Comparison of ENCODE assay signal across 25 cellular contexts in the genomic region with DNA sequence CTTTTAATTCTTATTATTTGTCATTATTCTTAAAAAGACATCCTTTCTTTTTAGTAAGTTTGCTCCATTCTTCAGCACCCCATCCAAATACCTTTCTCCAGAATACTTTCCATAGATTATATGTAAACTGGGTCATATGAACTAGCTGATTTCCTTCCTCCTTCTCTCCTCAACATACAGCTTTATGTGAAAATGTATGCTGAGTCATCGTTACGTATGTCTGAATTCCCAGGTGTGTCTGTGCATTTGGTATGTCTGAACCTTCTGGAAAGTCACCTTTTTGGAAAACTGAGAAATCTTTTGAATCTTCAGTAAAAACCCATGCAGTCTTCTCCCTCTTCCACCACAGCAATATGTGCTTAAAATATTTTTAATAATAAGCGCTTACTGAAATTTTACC.
"Had no signal": no experiment of that assay in that cellular context is flagged by ENCODE, and none has a peak within 500 bp of the region (broad histone marks: within the 10 kb centered on the region; RNA-seq: fewer than 3 reads in every experiment).

No MANE protein-coding gene starts in this region.

- H3K4me3 Mint-ChIP-seq: immature natural killer cell; memory B cell; nephron progenitor cell; stimulated activated memory B cell treated with anti-CD40 and anti-IgM and Interleukin-4, amounts not matched to agents 10 μg/mL and 1 μg/mL and 100 μg/mL, for 72 hours; stimulated activated naive CD8-positive, alpha-beta T cell treated with anti-CD3 and anti-CD28 coated beads, Interleukin-15, Interleukin-2, amounts not matched to agents 100 ng/mL and 50 ng/mL, for 24 hours had no signal

- H3K9me3 ChIP-seq: esophagus muscularis mucosa, gastroesophageal sphincter, left ventricle myocardium inferior, lower lobe of right lung, psoas muscle, spleen, thoracic aorta, transverse colon had no signal

- H3K36me3 Mint-ChIP-seq: immature natural killer cell; memory B cell; stimulated activated memory B cell treated with anti-CD40 and anti-IgM and Interleukin-4, amounts not matched to agents 10 μg/mL and 1 μg/mL and 100 μg/mL, for 72 hours had no signal

- H3K4me1 ChIP-seq: spleen had no signal

- H3K36me3 ChIP-seq: esophagus muscularis mucosa, gastroesophageal sphincter, left ventricle myocardium inferior, lower lobe of right lung, spleen, thoracic aorta, transverse colon had no signal

- DNase-seq: effector memory CD4-positive, alpha-beta T cell; glutamatergic neuron; immature natural killer cell; kidney; left cardiac atrium; left ventricle myocardium inferior; lower lobe of right lung; midbrain; nephron progenitor cell; psoas muscle; retina; spleen; stimulated activated CD4-positive, alpha-beta T cell treated with anti-CD3 and anti-CD28 coated beads, Interleukin-15, amount 100 ng/mL, for 24 hours; stimulated activated CD4-positive, alpha-beta T cell treated with anti-CD3 and anti-CD28 coated beads, Interleukin-1b, Interleukin-23, amount 100 ng/mL, for 48 hours; stimulated activated CD4-positive, alpha-beta T cell treated with anti-CD3 and anti-CD28 coated beads, Interleukin-4, amount 100 ng/mL, for 24 hours; transverse colon had no signal

- FAIRE-seq: endometrium, kidney had no signal

- H3K4me3 ChIP-seq: esophagus muscularis mucosa, gastroesophageal sphincter, left ventricle myocardium inferior, lower lobe of right lung, psoas muscle, spleen, thoracic aorta, transverse colon had no signal

- H3K27ac Mint-ChIP-seq: immature natural killer cell; memory B cell; nephron progenitor cell; stimulated activated memory B cell treated with anti-CD40 and anti-IgM and Interleukin-4, amounts not matched to agents 10 μg/mL and 1 μg/mL and 100 μg/mL, for 72 hours; stimulated activated naive CD8-positive, alpha-beta T cell treated with anti-CD3 and anti-CD28 coated beads, Interleukin-15, Interleukin-2, amounts not matched to agents 100 ng/mL and 50 ng/mL, for 24 hours had no signal

- H3K27me3 ChIP-seq: esophagus muscularis mucosa, gastroesophageal sphincter, spleen, transverse colon had no signal

- H3K4me1 Mint-ChIP-seq: immature natural killer cell; memory B cell; stimulated activated memory B cell treated with anti-CD40 and anti-IgM and Interleukin-4, amounts not matched to agents 10 μg/mL and 1 μg/mL and 100 μg/mL, for 72 hours had no signal

- H3K9me3 Mint-ChIP-seq: memory B cell; nephron progenitor cell; stimulated activated memory B cell treated with anti-CD40 and anti-IgM and Interleukin-4, amounts not matched to agents 10 μg/mL and 1 μg/mL and 100 μg/mL, for 72 hours; stimulated activated naive CD8-positive, alpha-beta T cell treated with anti-CD3 and anti-CD28 coated beads, Interleukin-15, Interleukin-2, amounts not matched to agents 100 ng/mL and 50 ng/mL, for 24 hours had no signal

- H3K27ac ChIP-seq: epithelial cell of prostate, esophagus muscularis mucosa, gastroesophageal sphincter, left ventricle myocardium inferior, lower lobe of right lung, psoas muscle, spleen, thoracic aorta, transverse colon had no signal

- ATAC-seq: gastroesophageal sphincter; left cardiac atrium; lower lobe of right lung; psoas muscle; sciatic nerve; stimulated activated memory B cell treated with anti-CD40 and anti-IgM and Interleukin-4, amounts not matched to agents 10 μg/mL and 1 μg/mL and 100 μg/mL, for 72 hours had no signal
